9 cellular contexts compared by ENCODE assay signal in genomic region chr15:43977072-43977884, GRCh38.
DNase-seq lines count a peak whose midpoint lies in the region; ATAC-seq, FAIRE-seq and TF ChIP-seq lines count a peak whose summit lies in the region.
"Had no signal": no experiment of that assay in that cellular context is flagged by ENCODE, and none has a peak within 500 bp of the region (broad histone marks: within the 10 kb centered on the region; RNA-seq: fewer than 3 reads in every experiment).

No MANE protein-coding gene starts in this region.

- no TSS peak for BruUV-seq in A673 (replicated peaks; lab: Mats Ljungman, UMichigan)

- POLR2A ChIA-PET in A673 (lab: Charles Lee; ENCODE audit: low non-redundant PET), result no interaction called here

- H3K9me3 Mint-ChIP-seq in type B pancreatic cell, result peaks cover 3% of the 10 kb centered on the region

- no peak overlapping the region for H3K27ac Mint-ChIP-seq in type B pancreatic cell

- H3K36me3 ChIP-seq in mucosa of descending colon (ENCODE audit: low read depth) (no peaks in the 10 kb centered on the region), A673 (ENCODE audit: insufficient read depth, low read length, poor library complexity, severe bottlenecking) (no peaks in the 10 kb centered on the region)

- no peak overlapping the region for H3K27ac ChIP-seq in A673 (ENCODE audit: low read depth, low read length, poor library complexity, severe bottlenecking)

- no peaks in the 10 kb centered on the region for H3K27me3 Mint-ChIP-seq in type B pancreatic cell

- TF ChIP-seq POLR2A in GM12891 (IDR thresholded peaks at IDR 0.05; ENCODE audit: low read depth, low read length), result no peak

- H3K4me1 Mint-ChIP-seq in type B pancreatic cell (ENCODE audit: unreplicated experiment), result peaks cover 4% of the 10 kb centered on the region

- no peaks in the 10 kb centered on the region for H3K36me3 Mint-ChIP-seq in type B pancreatic cell

- H3K4me1 ChIP-seq in mucosa of descending colon (ENCODE audit: low read depth) (no peaks in the 10 kb centered on the region), A673 (ENCODE audit: insufficient read depth, low read length, poor library complexity, severe bottlenecking) (no peaks in the 10 kb centered on the region)

- peak; percentile 45 for ATAC-seq in HG02852 (IDR thresholded peaks at IDR 0.05; ENCODE audit: unreplicated experiment)
- peak; percentile 68 for ATAC-seq in mucosa of descending colon
- ATAC-seq in HG02588 (IDR thresholded peaks at IDR 0.05; ENCODE audit: unreplicated experiment), result no peak

- TF ChIP-seq CTCF in mucosa of descending colon (IDR thresholded peaks at IDR 0.05), result no peak
- no peak for TF ChIP-seq CTCF in type B pancreatic cell (conservative IDR thresholded peaks at IDR 0.05)
- no peak for TF ChIP-seq CTCF in A673 (conservative IDR thresholded peaks at IDR 0.05; ENCODE audit: low read depth, low read length)

- H3K4me3 ChIP-seq in mucosa of descending colon, result no peak overlapping the region
- no peak overlapping the region for H3K4me3 ChIP-seq in A673 (ENCODE audit: low read depth, low read length, poor library complexity, severe bottlenecking)

- H3K4me3 Mint-ChIP-seq in type B pancreatic cell, result no peak overlapping the region

- H3K9me3 ChIP-seq in mucosa of descending colon (peaks cover 3% of the 10 kb centered on the region), A673 (ENCODE audit: low read depth, low read length, poor library complexity, severe bottlenecking) (no peaks in the 10 kb centered on the region)

- no peak for DNase-seq in GM12891 (ENCODE audit: insufficient read length, low spot score)
- peak; percentile 59 to 68 for DNase-seq in activated CD4-positive, alpha-beta T cell treated with anti-CD3 and anti-CD28 coated beads, Interleukin-2, amount 50 U/mL, for 48 hours
- DNase-seq in mucosa of descending colon, result no peak
- DNase-seq in activated effector memory CD4-positive, alpha-beta T cell treated with anti-CD3 and anti-CD28 coated beads, Interleukin-2, amount 50 U/mL, for 16 hours, result no peak
- DNase-seq in type B pancreatic cell (ENCODE audit: extremely low spot score, unreplicated experiment), result no peak
- no peak for DNase-seq in A673 (ENCODE audit: low spot score)
- DNase-seq: NCI-H345 had no signal

- no peaks in the 10 kb centered on the region for H3K27me3 ChIP-seq in A673 (replicated peaks; ENCODE audit: insufficient read depth, low read depth, low read length, poor library complexity)

- peak; percentile 78 for FAIRE-seq in GM12891 (lab: Jason Lieb, UNC)

- CTCF ChIA-PET in A673 (lab: Charles Lee), result no interaction called here

- intact Hi-C loops in mucosa of descending colon (cut with DNase I, micrococcal nuclease) (no loop called here), A673 (cut with micrococcal nuclease; ENCODE audit: unreplicated experiment) (no loop called here)

TF ChIP-seq in GM12891, 5 proteins besides CTCF, POLR2A, EP300 and RAD21:
- TF ChIP-seq PAX5 (IDR thresholded peaks at IDR 0.05; ENCODE audit: insufficient read depth, low read length, severe bottlenecking), result no peak
- peak; percentile 56 for TF ChIP-seq SPI1 (IDR thresholded peaks at IDR 0.05; ENCODE audit: low read depth, low read length)
- no peak for TF ChIP-seq POLR2AphosphoS5 (IDR thresholded peaks at IDR 0.05; ENCODE audit: low read depth, low read length)
- no peak for TF ChIP-seq TAF1 (IDR thresholded peaks at IDR 0.05; ENCODE audit: low read depth, low read length)
- TF ChIP-seq POU2F2 (IDR thresholded peaks at IDR 0.05; ENCODE audit: low read depth, low read length), result 0 out of 2 replicates have a peak, but pooled peaks have one; percentile 41

Comparison
In these comparisons a context has a peak if more than half of its experiments do, and no peak if none do; other contexts are left out.
1. DNase-seq: peak in activated CD4-positive, alpha-beta T cell treated with anti-CD3 and anti-CD28 coated beads, Interleukin-2, amount 50 U/mL, for 48 hours (2 of 2); none in GM12891 (single experiment), mucosa of descending colon (0 of 3), activated effector memory CD4-positive, alpha-beta T cell treated with anti-CD3 and anti-CD28 coated beads, Interleukin-2, amount 50 U/mL, for 16 hours (single experiment), type B pancreatic cell (single experiment) and A673 (single experiment).